Comparison of ENCODE assay signal across 1 cellular context in the genomic region with DNA sequence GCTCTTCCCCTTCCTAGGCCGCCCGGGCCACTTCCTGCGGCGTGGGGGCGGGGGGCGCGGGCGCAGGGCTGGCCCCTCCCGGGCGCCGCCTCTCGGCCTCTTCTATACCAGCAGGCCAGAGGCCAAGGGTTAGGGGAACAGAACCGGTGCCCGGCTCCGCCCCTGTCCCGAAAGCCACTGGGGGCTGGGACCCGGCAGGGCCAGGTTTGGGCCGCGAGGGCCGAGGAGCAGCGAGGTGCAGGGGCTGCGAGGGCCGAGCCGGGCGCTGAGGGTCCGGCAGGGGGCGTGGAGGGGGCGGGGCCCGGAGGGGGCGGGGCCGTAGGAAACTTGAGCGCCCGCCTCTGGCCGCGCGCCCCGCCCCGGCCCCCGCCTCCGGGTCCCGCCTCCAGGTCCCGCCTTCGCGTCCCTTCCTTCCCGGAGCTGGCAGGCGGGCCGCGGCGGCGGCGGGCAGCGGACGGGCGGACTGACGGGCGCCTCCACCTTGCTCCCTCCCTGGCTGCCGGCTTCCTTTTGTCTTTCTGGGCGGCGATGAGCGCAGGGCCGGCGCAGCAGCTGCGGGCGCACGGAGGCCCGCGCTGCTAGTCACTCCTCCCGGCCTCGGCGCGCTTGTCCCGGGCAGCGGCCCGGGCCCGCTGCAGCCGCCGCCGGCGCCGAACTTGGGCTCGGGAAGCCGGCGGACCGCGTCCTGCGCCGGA.
TF ChIP-seq lines count a peak whose summit lies in the region.

Gene HPCAL1 (plus strand): TSS at position 426 of the 695 bp plus-strand sequence. CDS start 116,854 bp downstream, outside the sequence.

TF ChIP-seq in SK-N-SH, 30 proteins besides CTCF, POLR2A, EP300 and RAD21 (continued from another document):
- TF ChIP-seq POLR2AphosphoS5 (IDR thresholded peaks at IDR 0.05; ENCODE audit: low read depth, low read length) (peak; percentile 86), TAF1 (IDR thresholded peaks at IDR 0.05; ENCODE audit: borderline replicate concordance, low read depth, low read length) (peak; percentile 81; the same call in 1 of the 2 replicates), YY1 (IDR thresholded peaks at IDR 0.05; ENCODE audit: low read depth) (no peak), RCOR1 (IDR thresholded peaks at IDR 0.05; ENCODE audit: low read length) (peak; percentile 20; the same call in 1 of the 2 replicates), GABPA (IDR thresholded peaks at IDR 0.05; ENCODE audit: low read depth) (peak; percentile 64; the same call in 1 of the 2 replicates)
TF ChIP-seq in SK-N-SH: peak in this region for 6.
